32 cellular contexts compared by ENCODE assay signal in genomic region chr4:150743564-150744342, GRCh38.
A peak's percentile ranks its signal among the peaks of the same experiment; 100 is the strongest.
DNase-seq lines count a peak whose midpoint lies in the region; ATAC-seq, FAIRE-seq and TF ChIP-seq lines count a peak whose summit lies in the region.
"Had no signal": no experiment of that assay in that cellular context is flagged by ENCODE, and none has a peak within 500 bp of the region (broad histone marks: within the 10 kb centered on the region; RNA-seq: fewer than 3 reads in every experiment).

No MANE protein-coding gene starts in this region.

- H3K4me1 ChIP-seq in IMR-90 (ENCODE audit: control insufficient read depth, insufficient read depth, low read length), result no peaks in the 10 kb centered on the region
- H3K4me1 ChIP-seq: BLaER1, spleen, suprapubic skin, uterus had no signal

- no peak overlapping the region for H3K23ac ChIP-seq in IMR-90 (ENCODE audit: low read depth, low read length)

- in situ Hi-C loops in IMR-90 (cut with MboI; ENCODE audit: low sequenced_read_pairs), result no loop called here

- no peak overlapping the region for H3K56ac ChIP-seq in IMR-90 (ENCODE audit: extremely low read depth, insufficient read depth, low read length)

- no TSS peak for BruUV-seq in IMR-90 (replicated peaks; lab: Mats Ljungman, UMichigan)

- peaks cover 14% of the 10 kb centered on the region for H3K4me1 Mint-ChIP-seq in activated naive CD4-positive, alpha-beta T cell treated with anti-CD3 and anti-CD28 coated beads, Interleukin-2, amount 50 U/mL, for 24 hours
- H3K4me1 Mint-ChIP-seq in activated naive CD4-positive, alpha-beta T cell treated with anti-CD3 and anti-CD28 coated beads for 36 hours (ENCODE audit: low read depth), result no peaks in the 10 kb centered on the region
- no peaks in the 10 kb centered on the region for H3K4me1 Mint-ChIP-seq in neural crest cell
- H3K4me1 Mint-ChIP-seq: nephron; stimulated activated naive B cell treated with anti-CD40 and anti-IgM and Interleukin-4, amounts not matched to agents 10 μg/mL and 1 μg/mL and 100 μg/mL, for 72 hours had no signal

- H4K5ac ChIP-seq in IMR-90 (ENCODE audit: low read depth, low read length), result no peak overlapping the region

- H3K27me3 ChIP-seq in IMR-90 (ENCODE audit: control insufficient read depth, insufficient read depth, low read length), result no peaks in the 10 kb centered on the region
- H3K27me3 ChIP-seq in bronchial epithelial cell (ENCODE audit: control insufficient read depth, insufficient read depth, low read length), result no peaks in the 10 kb centered on the region
- H3K27me3 ChIP-seq: BLaER1, ovary, SJSA1, spleen, suprapubic skin, uterus had no signal

- no peak overlapping the region for H3K9ac ChIP-seq in IMR-90 (ENCODE audit: low read depth, low read length)
- H3K9ac ChIP-seq: BLaER1 had no signal

- no peaks in the 10 kb centered on the region for H3K9me1 ChIP-seq in IMR-90 (ENCODE audit: insufficient read depth, low read length)

- WGBS in IMR-90 (ENCODE audit: extremely low coverage in 2 of 2, insufficient read length in 1 of 2), 2 experiments, result no CpG with 5 or more reads among the region's 2 CpGs

- H3K4ac ChIP-seq in IMR-90 (ENCODE audit: low read depth, low read length), result no peak overlapping the region

- H3K36me3 Mint-ChIP-seq in activated naive CD4-positive, alpha-beta T cell treated with anti-CD3 and anti-CD28 coated beads, Interleukin-2, amount 50 U/mL, for 24 hours, result peaks cover 23% of the 10 kb centered on the region
- peaks cover 12% of the 10 kb centered on the region for H3K36me3 Mint-ChIP-seq in activated naive CD4-positive, alpha-beta T cell treated with anti-CD3 and anti-CD28 coated beads for 36 hours (ENCODE audit: low read depth)
- peaks cover 3% of the 10 kb centered on the region for H3K36me3 Mint-ChIP-seq in neural crest cell (ENCODE audit: low read depth)

- H3K27ac Mint-ChIP-seq in activated naive CD4-positive, alpha-beta T cell treated with anti-CD3 and anti-CD28 coated beads, Interleukin-2, amount 50 U/mL, for 24 hours, result peak overlapping the region; percentile 47
- no peak overlapping the region for H3K27ac Mint-ChIP-seq in activated naive CD4-positive, alpha-beta T cell treated with anti-CD3 and anti-CD28 coated beads for 36 hours
- H3K27ac Mint-ChIP-seq in neural crest cell (ENCODE audit: unreplicated experiment), result peak overlapping the region; percentile 71
- H3K27ac Mint-ChIP-seq: activated naive CD8-positive, alpha-beta T cell treated with anti-CD3 and anti-CD28 coated beads for 36 hours; activated T-helper 1 cell treated with anti-CD3 and anti-CD28 coated beads, Interleukin-12 subunit alpha, Interleukin-12 subunit beta, Interleukin-2, Interleukin-4 antibody, amounts not matched to agents 30 ng/mL and 10 ng/mL and 1 ng/mL, durations not matched to agents 14 hours and 24 hours and 36 hours; nephron; stimulated activated naive B cell treated with anti-CD40 and anti-IgM and Interleukin-4, amounts not matched to agents 10 μg/mL and 1 μg/mL and 100 μg/mL, for 72 hours; T-helper 1 cell treated with Interleukin-12 subunit alpha and Interleukin-12 subunit beta and Interleukin-4 antibody, amounts not matched to agents 30 μg/mL and 1 μg/mL, for 36 hours had no signal

- peaks cover 5% of the 10 kb centered on the region for H3K9me3 Mint-ChIP-seq in activated naive CD4-positive, alpha-beta T cell treated with anti-CD3 and anti-CD28 coated beads, Interleukin-2, amount 50 U/mL, for 24 hours
- H3K9me3 Mint-ChIP-seq in activated naive CD4-positive, alpha-beta T cell treated with anti-CD3 and anti-CD28 coated beads for 36 hours, result peaks cover 3% of the 10 kb centered on the region
- H3K9me3 Mint-ChIP-seq in neural crest cell, result no peaks in the 10 kb centered on the region

- no peaks in the 10 kb centered on the region for H3K79me1 ChIP-seq in IMR-90 (ENCODE audit: low read depth in 1 of 2, low read length in 2 of 2)

- H2BK120ac ChIP-seq in IMR-90 (ENCODE audit: low read depth, low read length), result no peak overlapping the region

- no peak overlapping the region for H2BK20ac ChIP-seq in IMR-90 (ENCODE audit: low read depth, low read length)

- no peaks in the 10 kb centered on the region for H4K20me1 ChIP-seq in IMR-90 (ENCODE audit: insufficient read depth, low read length)
- H4K20me1 ChIP-seq: BLaER1 had no signal

- CTCF ChIA-PET in activated naive CD4-positive, alpha-beta T cell treated with anti-CD3 and anti-CD28 coated beads for 36 hours (lab: Charles Lee), result interaction anchor here (0.6 kb wide), 1 partner anchor 59 kb away, joined by 4 read pairs; no protein-coding TSS in a partner anchor
- CTCF ChIA-PET in IMR-90 (lab: Yijun Ruan, JAX), result no interaction called here

- no peak for TF ChIP-seq RAD21 in IMR-90 (IDR thresholded peaks at IDR 0.05; ENCODE audit: low read length)

- no peaks in the 10 kb centered on the region for H3K27me3 Mint-ChIP-seq in activated naive CD4-positive, alpha-beta T cell treated with anti-CD3 and anti-CD28 coated beads, Interleukin-2, amount 50 U/mL, for 24 hours
- H3K27me3 Mint-ChIP-seq in activated naive CD4-positive, alpha-beta T cell treated with anti-CD3 and anti-CD28 coated beads for 36 hours (ENCODE audit: low read depth), result no peaks in the 10 kb centered on the region
- H3K27me3 Mint-ChIP-seq in neural crest cell (ENCODE audit: low read depth), result no peaks in the 10 kb centered on the region
- H3K27me3 Mint-ChIP-seq: activated naive CD8-positive, alpha-beta T cell treated with anti-CD3 and anti-CD28 coated beads for 36 hours; stimulated activated naive B cell treated with anti-CD40 and anti-IgM and Interleukin-4, amounts not matched to agents 10 μg/mL and 1 μg/mL and 100 μg/mL, for 72 hours had no signal

- H3K4me3 ChIP-seq in IMR-90 (ENCODE audit: insufficient read depth, low read depth, low read length) (no peak overlapping the region), bronchial epithelial cell (ENCODE audit: low read depth, low read length) (no peak overlapping the region)
- H3K4me3 ChIP-seq: BLaER1, ovary, SJSA1, spleen, suprapubic skin, uterus had no signal

- no peaks in the 10 kb centered on the region for H3K9me3 ChIP-seq in IMR-90 (ENCODE audit: control insufficient read depth, insufficient read depth, low read length)
- H3K9me3 ChIP-seq: BLaER1, ovary, SJSA1, suprapubic skin, uterus had no signal

- no peak overlapping the region for H2BK15ac ChIP-seq in IMR-90 (ENCODE audit: low read depth, low read length)

- FAIRE-seq in bronchial epithelial cell (lab: Jason Lieb, UNC), result no peak
- FAIRE-seq: A204.1, HTR-8/SVneo, RCC 7860 had no signal

- no peak overlapping the region for H3K18ac ChIP-seq in IMR-90 (ENCODE audit: low read depth, low read length)

- no peak overlapping the region for H3K4me3 Mint-ChIP-seq in activated naive CD4-positive, alpha-beta T cell treated with anti-CD3 and anti-CD28 coated beads, Interleukin-2, amount 50 U/mL, for 24 hours
- no peak overlapping the region for H3K4me3 Mint-ChIP-seq in activated naive CD4-positive, alpha-beta T cell treated with anti-CD3 and anti-CD28 coated beads for 36 hours
- H3K4me3 Mint-ChIP-seq in neural crest cell, result no peak overlapping the region
- H3K4me3 Mint-ChIP-seq: activated naive CD8-positive, alpha-beta T cell treated with anti-CD3 and anti-CD28 coated beads for 36 hours; activated T-helper 1 cell treated with anti-CD3 and anti-CD28 coated beads, Interleukin-12 subunit alpha, Interleukin-12 subunit beta, Interleukin-2, Interleukin-4 antibody, amounts not matched to agents 30 ng/mL and 10 ng/mL and 1 ng/mL, durations not matched to agents 14 hours and 24 hours and 36 hours; nephron; stimulated activated naive B cell treated with anti-CD40 and anti-IgM and Interleukin-4, amounts not matched to agents 10 μg/mL and 1 μg/mL and 100 μg/mL, for 72 hours; T-helper 1 cell treated with Interleukin-12 subunit alpha and Interleukin-12 subunit beta and Interleukin-4 antibody, amounts not matched to agents 30 μg/mL and 1 μg/mL, for 36 hours had no signal

- no peak overlapping the region for H4K91ac ChIP-seq in IMR-90 (ENCODE audit: insufficient read depth, low read depth, low read length)

- H3K27ac ChIP-seq in IMR-90 (ENCODE audit: insufficient read depth, low read length), result no peak overlapping the region
- H3K27ac ChIP-seq: BLaER1, ovary, SJSA1, spleen, suprapubic skin, uterus had no signal

- intact Hi-C loops in activated naive CD4-positive, alpha-beta T cell treated with anti-CD3 and anti-CD28 coated beads for 36 hours (cut with micrococcal nuclease), result no loop called here
- intact Hi-C loops in IMR-90 (cut with micrococcal nuclease), result no loop called here

- no peak overlapping the region for H2AK9ac ChIP-seq in IMR-90 (replicated peaks; ENCODE audit: low read depth, low read length, poor library complexity)

- no peak for TF ChIP-seq POLR2A in IMR-90 (IDR thresholded peaks at IDR 0.05; ENCODE audit: low read depth, low read length)

- H2AK5ac ChIP-seq in IMR-90 (ENCODE audit: low read depth, low read length), result no peak overlapping the region

- POLR2A ChIA-PET in IMR-90 (lab: Charles Lee; ENCODE audit: unreplicated experiment), result no interaction called here

- ATAC-seq in IMR-90 (ENCODE audit: low read depth), result no peak; the same call in 1 of the 2 replicates
- no peak for ATAC-seq in GM19351 (IDR thresholded peaks at IDR 0.05; ENCODE audit: unreplicated experiment)
- no peak for ATAC-seq in HG02588 (IDR thresholded peaks at IDR 0.05; ENCODE audit: unreplicated experiment)
- ATAC-seq: left lobe of liver; stimulated activated naive B cell treated with anti-CD40 and anti-IgM and Interleukin-4, amounts not matched to agents 10 μg/mL and 1 μg/mL and 100 μg/mL, for 72 hours had no signal

- no peak overlapping the region for H3K4me2 ChIP-seq in IMR-90 (ENCODE audit: low read depth, low read length)
- H3K4me2 ChIP-seq: BLaER1 had no signal

- H3K14ac ChIP-seq in IMR-90 (replicated peaks; ENCODE audit: low read depth, low read length), result no peak overlapping the region

- no peak for DNase-seq in activated naive CD4-positive, alpha-beta T cell treated with anti-CD3 and anti-CD28 coated beads for 36 hours
- peak; percentile 21 for DNase-seq in IMR-90
- peak; percentile 29 for DNase-seq in bronchial epithelial cell (ENCODE audit: low read depth)
- no peak for DNase-seq in neural crest cell (ENCODE audit: low read depth, low spot score)
- DNase-seq in HCEC 1CT, result no peak
- DNase-seq: activated CD4-positive, alpha-beta T cell treated with anti-CD3 and anti-CD28 coated beads for 48 hours; activated naive CD8-positive, alpha-beta T cell treated with anti-CD3 and anti-CD28 coated beads for 36 hours; effector CD4-positive, alpha-beta T cell; foreskin melanocyte; Kasumi-1; midbrain; NCI-H1694 treated with DMSO at 0.1 percent for 48 hours; NCI-H526 treated with DMSO at 0.1 percent for 48 hours; ovary; retina; spleen; stimulated activated CD4-positive, alpha-beta T cell treated with anti-CD3 and anti-CD28 coated beads, Interleukin-4, amount 100 ng/mL, for 1 hour; stimulated activated naive B cell treated with anti-CD40 and anti-IgM and Interleukin-4, amounts not matched to agents 10 μg/mL and 1 μg/mL and 100 μg/mL, for 72 hours; uterus had no signal

- H3K36me3 ChIP-seq in IMR-90 (ENCODE audit: control insufficient read depth, insufficient read depth, low read length) (no peaks in the 10 kb centered on the region), bronchial epithelial cell (ENCODE audit: control insufficient read depth, insufficient read depth, low read length) (no peaks in the 10 kb centered on the region)
- H3K36me3 ChIP-seq: BLaER1, ovary, SJSA1, suprapubic skin had no signal

- no peak overlapping the region for H2BK5ac ChIP-seq in IMR-90 (ENCODE audit: low read depth, low read length, poor library complexity, severe bottlenecking)

- no peak overlapping the region for H4K8ac ChIP-seq in IMR-90 (ENCODE audit: low read depth in 2 of 2, low read length in 2 of 2)

- TF ChIP-seq CTCF in IMR-90 (conservative IDR thresholded peaks at IDR 0.05; ENCODE audit: low read depth, low read length), result no peak
- no peak for TF ChIP-seq CTCF in bronchial epithelial cell (IDR thresholded peaks at IDR 0.05; ENCODE audit: insufficient read depth, low read length, severe bottlenecking)
- no peak for TF ChIP-seq CTCF in neural crest cell (conservative IDR thresholded peaks at IDR 0.05)

- dilution Hi-C loops in IMR-90 (cut with HindIII; ENCODE audit: low sequenced_read_pairs, unreplicated experiment), result no loop called here

- H2AFZ ChIP-seq in IMR-90 (replicated peaks; ENCODE audit: low read length, poor library complexity), result no peak overlapping the region

Comparison
In these comparisons a context has a peak if more than half of its experiments do, and no peak if none do; other contexts are left out.
1. DNase-seq: peak in IMR-90 (single experiment) and bronchial epithelial cell (single experiment); none in activated naive CD4-positive, alpha-beta T cell treated with anti-CD3 and anti-CD28 coated beads for 36 hours (single experiment), neural crest cell (single experiment) and HCEC 1CT (single experiment).